In the genomic region with DNA sequence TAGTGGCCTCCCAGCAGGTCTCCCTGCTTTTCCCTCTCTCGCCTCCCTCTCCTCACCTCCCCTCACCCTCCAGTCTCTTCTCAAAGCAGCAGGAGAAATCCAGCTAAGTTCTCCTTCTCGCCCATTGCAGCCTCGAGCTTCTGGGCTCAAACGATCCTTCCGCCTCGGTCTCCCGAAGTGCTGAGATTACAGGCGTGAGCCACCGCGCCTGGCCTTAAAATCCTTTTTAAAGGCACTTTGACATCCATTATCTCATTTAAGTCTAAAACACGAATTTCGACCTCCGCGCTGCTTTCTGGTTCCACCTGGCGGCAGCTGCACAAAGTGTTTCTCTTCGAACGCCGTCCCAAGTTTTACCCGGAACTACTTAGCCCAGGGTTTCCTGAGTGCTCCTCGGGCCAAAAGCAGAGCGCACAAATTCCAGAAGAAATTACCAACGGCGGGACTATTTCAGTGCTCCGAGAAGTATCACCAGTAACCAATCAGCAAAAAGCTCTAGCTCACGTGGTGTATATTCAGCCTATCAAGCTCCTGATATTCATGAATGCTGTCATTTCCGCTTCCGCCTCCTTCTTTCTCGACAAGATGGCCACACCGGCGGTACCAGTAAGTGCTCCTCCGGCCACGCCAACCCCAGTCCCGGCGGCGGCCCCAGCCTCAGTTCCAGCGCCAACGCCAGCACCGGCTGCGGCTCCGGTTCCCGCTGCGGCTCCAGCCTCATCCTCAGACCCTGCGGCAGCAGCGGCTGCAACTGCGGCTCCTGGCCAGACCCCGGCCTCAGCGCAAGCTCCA, we compare ENCODE assay signal across 1 cellular context.
TF ChIP-seq lines count a peak whose summit lies in the region.

A gene with protein sequence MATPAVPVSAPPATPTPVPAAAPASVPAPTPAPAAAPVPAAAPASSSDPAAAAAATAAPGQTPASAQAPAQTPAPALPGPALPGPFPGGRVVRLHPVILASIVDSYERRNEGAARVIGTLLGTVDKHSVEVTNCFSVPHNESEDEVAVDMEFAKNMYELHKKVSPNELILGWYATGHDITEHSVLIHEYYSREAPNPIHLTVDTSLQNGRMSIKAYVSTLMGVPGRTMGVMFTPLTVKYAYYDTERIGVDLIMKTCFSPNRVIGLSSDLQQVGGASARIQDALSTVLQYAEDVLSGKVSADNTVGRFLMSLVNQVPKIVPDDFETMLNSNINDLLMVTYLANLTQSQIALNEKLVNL (plus strand): TSS at position 570 of the 792 bp plus-strand sequence. CDS start 16 bp downstream, at position 586.

TF ChIP-seq in HepG2, 621 proteins besides CTCF, POLR2A, EP300 and RAD21 (continued from another document and continues in another):
- TF ChIP-seq, protein P1, sequence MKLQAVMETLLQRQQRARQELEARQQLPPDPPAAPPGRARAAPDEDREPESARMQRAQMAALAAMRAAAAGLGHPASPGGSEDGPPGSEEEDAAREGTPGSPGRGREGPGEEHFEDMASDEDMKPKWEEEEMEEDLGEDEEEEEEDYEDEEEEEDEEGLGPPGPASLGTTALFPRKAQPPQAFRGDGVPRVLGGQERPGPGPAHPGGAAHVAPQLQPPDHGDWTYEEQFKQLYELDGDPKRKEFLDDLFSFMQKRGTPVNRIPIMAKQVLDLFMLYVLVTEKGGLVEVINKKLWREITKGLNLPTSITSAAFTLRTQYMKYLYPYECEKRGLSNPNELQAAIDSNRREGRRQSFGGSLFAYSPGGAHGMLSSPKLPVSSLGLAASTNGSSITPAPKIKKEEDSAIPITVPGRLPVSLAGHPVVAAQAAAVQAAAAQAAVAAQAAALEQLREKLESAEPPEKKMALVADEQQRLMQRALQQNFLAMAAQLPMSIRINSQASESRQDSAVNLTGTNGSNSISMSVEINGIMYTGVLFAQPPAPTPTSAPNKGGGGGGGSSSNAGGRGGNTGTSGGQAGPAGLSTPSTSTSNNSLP (IDR thresholded peaks at IDR 0.05; ENCODE audit: low read depth, low read length), result peak; percentile 49; the same call in 1 of the 2 replicates
- TF ChIP-seq TSC22D2 (CRISPR knock-in tag; IDR thresholded peaks at IDR 0.05; ENCODE audit: borderline replicate concordance), result peak; percentile 75; the same call in 1 of the 2 replicates
- TF ChIP-seq EED (CRISPR knock-in tag; IDR thresholded peaks at IDR 0.05), result 0 out of 2 replicates have a peak, but pooled peaks have one; percentile 52
- no peak for TF ChIP-seq SP1 (IDR thresholded peaks at IDR 0.05)
- TF ChIP-seq SP1 (CRISPR knock-in tag; IDR thresholded peaks at IDR 0.05), result 0 out of 2 replicates have a peak, but pooled peaks have one; percentile 59
- TF ChIP-seq PITX1 (CRISPR knock-in tag; IDR thresholded peaks at IDR 0.05), result peak; percentile 61; the same call in 1 of the 2 replicates
- peak; percentile 81; the same call in 1 of the 2 replicates for TF ChIP-seq KMT2A (CRISPR knock-in tag; IDR thresholded peaks at IDR 0.05)
- TF ChIP-seq, protein P2, sequence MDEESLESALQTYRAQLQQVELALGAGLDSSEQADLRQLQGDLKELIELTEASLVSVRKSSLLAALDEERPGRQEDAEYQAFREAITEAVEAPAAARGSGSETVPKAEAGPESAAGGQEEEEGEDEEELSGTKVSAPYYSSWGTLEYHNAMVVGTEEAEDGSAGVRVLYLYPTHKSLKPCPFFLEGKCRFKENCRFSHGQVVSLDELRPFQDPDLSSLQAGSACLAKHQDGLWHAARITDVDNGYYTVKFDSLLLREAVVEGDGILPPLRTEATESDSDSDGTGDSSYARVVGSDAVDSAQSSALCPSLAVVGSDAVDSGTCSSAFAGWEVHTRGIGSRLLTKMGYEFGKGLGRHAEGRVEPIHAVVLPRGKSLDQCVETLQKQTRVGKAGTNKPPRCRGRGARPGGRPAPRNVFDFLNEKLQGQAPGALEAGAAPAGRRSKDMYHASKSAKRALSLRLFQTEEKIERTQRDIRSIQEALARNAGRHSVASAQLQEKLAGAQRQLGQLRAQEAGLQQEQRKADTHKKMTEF (CRISPR knock-in tag; IDR thresholded peaks at IDR 0.05), result peak; percentile 72; the same call in 1 of the 2 replicates
- TF ChIP-seq, protein P3, sequence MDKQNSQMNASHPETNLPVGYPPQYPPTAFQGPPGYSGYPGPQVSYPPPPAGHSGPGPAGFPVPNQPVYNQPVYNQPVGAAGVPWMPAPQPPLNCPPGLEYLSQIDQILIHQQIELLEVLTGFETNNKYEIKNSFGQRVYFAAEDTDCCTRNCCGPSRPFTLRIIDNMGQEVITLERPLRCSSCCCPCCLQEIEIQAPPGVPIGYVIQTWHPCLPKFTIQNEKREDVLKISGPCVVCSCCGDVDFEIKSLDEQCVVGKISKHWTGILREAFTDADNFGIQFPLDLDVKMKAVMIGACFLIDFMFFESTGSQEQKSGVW (CRISPR knock-in tag; IDR thresholded peaks at IDR 0.05; ENCODE audit: borderline replicate concordance), result no peak
- TF ChIP-seq, protein P4, sequence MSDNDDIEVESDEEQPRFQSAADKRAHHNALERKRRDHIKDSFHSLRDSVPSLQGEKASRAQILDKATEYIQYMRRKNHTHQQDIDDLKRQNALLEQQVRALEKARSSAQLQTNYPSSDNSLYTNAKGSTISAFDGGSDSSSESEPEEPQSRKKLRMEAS (IDR thresholded peaks at IDR 0.05), result peak; percentile 41; the same call in 1 of the 2 replicates
- peak; percentile 80 for TF ChIP-seq TAF1 (CRISPR knock-in tag; IDR thresholded peaks at IDR 0.05)
- peak; percentile 62; the same call in 1 of the 2 replicates for TF ChIP-seq ZNF331 (CRISPR knock-in tag; IDR thresholded peaks at IDR 0.05)
- TF ChIP-seq, protein P5, sequence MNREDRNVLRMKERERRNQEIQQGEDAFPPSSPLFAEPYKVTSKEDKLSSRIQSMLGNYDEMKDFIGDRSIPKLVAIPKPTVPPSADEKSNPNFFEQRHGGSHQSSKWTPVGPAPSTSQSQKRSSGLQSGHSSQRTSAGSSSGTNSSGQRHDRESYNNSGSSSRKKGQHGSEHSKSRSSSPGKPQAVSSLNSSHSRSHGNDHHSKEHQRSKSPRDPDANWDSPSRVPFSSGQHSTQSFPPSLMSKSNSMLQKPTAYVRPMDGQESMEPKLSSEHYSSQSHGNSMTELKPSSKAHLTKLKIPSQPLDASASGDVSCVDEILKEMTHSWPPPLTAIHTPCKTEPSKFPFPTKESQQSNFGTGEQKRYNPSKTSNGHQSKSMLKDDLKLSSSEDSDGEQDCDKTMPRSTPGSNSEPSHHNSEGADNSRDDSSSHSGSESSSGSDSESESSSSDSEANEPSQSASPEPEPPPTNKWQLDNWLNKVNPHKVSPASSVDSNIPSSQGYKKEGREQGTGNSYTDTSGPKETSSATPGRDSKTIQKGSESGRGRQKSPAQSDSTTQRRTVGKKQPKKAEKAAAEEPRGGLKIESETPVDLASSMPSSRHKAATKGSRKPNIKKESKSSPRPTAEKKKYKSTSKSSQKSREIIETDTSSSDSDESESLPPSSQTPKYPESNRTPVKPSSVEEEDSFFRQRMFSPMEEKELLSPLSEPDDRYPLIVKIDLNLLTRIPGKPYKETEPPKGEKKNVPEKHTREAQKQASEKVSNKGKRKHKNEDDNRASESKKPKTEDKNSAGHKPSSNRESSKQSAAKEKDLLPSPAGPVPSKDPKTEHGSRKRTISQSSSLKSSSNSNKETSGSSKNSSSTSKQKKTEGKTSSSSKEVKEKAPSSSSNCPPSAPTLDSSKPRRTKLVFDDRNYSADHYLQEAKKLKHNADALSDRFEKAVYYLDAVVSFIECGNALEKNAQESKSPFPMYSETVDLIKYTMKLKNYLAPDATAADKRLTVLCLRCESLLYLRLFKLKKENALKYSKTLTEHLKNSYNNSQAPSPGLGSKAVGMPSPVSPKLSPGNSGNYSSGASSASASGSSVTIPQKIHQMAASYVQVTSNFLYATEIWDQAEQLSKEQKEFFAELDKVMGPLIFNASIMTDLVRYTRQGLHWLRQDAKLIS (CRISPR knock-in tag; IDR thresholded peaks at IDR 0.05), result 0 out of 2 replicates have a peak, but pooled peaks have one; percentile 45
- no peak for TF ChIP-seq ZNF136 (CRISPR knock-in tag; IDR thresholded peaks at IDR 0.05; ENCODE audit: low read depth)
- TF ChIP-seq, protein P6, sequence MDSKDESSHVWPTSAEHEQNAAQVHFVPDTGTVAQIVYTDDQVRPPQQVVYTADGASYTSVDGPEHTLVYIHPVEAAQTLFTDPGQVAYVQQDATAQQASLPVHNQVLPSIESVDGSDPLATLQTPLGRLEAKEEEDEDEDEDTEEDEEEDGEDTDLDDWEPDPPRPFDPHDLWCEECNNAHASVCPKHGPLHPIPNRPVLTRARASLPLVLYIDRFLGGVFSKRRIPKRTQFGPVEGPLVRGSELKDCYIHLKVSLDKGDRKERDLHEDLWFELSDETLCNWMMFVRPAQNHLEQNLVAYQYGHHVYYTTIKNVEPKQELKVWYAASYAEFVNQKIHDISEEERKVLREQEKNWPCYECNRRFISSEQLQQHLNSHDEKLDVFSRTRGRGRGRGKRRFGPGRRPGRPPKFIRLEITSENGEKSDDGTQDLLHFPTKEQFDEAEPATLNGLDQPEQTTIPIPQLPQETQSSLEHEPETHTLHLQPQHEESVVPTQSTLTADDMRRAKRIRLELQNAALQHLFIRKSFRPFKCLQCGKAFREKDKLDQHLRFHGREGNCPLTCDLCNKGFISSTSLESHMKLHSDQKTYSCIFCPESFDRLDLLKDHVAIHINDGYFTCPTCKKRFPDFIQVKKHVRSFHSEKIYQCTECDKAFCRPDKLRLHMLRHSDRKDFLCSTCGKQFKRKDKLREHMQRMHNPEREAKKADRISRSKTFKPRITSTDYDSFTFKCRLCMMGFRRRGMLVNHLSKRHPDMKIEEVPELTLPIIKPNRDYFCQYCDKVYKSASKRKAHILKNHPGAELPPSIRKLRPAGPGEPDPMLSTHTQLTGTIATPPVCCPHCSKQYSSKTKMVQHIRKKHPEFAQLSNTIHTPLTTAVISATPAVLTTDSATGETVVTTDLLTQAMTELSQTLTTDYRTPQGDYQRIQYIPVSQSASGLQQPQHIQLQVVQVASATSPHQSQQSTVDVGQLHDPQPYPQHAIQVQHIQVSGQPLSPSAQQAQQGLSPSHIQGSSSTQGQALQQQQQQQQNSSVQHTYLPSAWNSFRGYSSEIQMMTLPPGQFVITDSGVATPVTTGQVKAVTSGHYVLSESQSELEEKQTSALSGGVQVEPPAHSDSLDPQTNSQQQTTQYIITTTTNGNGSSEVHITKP (CRISPR knock-in tag; IDR thresholded peaks at IDR 0.05; ENCODE audit: low read depth), result 0 out of 2 replicates have a peak, but pooled peaks have one; percentile 37
- TF ChIP-seq SRSF1 (optimal IDR thresholded peaks at IDR 0.05; ENCODE audit: low read depth, low read length), result peak; percentile 79
- TF ChIP-seq, protein P7, sequence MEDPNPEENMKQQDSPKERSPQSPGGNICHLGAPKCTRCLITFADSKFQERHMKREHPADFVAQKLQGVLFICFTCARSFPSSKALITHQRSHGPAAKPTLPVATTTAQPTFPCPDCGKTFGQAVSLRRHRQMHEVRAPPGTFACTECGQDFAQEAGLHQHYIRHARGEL (CRISPR knock-in tag; IDR thresholded peaks at IDR 0.05), result peak; percentile 38; the same call in 1 of the 2 replicates
- no peak for TF ChIP-seq ZNF496 (CRISPR knock-in tag; IDR thresholded peaks at IDR 0.05; ENCODE audit: insufficient replicate concordance)
- TF ChIP-seq, protein P8, sequence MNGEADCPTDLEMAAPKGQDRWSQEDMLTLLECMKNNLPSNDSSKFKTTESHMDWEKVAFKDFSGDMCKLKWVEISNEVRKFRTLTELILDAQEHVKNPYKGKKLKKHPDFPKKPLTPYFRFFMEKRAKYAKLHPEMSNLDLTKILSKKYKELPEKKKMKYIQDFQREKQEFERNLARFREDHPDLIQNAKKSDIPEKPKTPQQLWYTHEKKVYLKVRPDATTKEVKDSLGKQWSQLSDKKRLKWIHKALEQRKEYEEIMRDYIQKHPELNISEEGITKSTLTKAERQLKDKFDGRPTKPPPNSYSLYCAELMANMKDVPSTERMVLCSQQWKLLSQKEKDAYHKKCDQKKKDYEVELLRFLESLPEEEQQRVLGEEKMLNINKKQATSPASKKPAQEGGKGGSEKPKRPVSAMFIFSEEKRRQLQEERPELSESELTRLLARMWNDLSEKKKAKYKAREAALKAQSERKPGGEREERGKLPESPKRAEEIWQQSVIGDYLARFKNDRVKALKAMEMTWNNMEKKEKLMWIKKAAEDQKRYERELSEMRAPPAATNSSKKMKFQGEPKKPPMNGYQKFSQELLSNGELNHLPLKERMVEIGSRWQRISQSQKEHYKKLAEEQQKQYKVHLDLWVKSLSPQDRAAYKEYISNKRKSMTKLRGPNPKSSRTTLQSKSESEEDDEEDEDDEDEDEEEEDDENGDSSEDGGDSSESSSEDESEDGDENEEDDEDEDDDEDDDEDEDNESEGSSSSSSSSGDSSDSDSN (CRISPR knock-in tag; IDR thresholded peaks at IDR 0.05), result peak; percentile 30; the same call in 1 of the 2 replicates
- TF ChIP-seq ZNF616 (CRISPR knock-in tag; IDR thresholded peaks at IDR 0.05; ENCODE audit: low read depth), result no peak
- peak; percentile 93 for TF ChIP-seq TGIF2 (CRISPR knock-in tag; IDR thresholded peaks at IDR 0.05)
- no peak for TF ChIP-seq ZNF33A (CRISPR knock-in tag; IDR thresholded peaks at IDR 0.05; ENCODE audit: borderline replicate concordance)
- peak; percentile 79 for TF ChIP-seq HDAC2 (CRISPR knock-in tag; IDR thresholded peaks at IDR 0.05)
- TF ChIP-seq JUN (CRISPR knock-in tag; IDR thresholded peaks at IDR 0.05), result peak; percentile 32
- 0 out of 2 replicates have a peak, but pooled peaks have one; percentile 48 for TF ChIP-seq ZNF879 (CRISPR knock-in tag; IDR thresholded peaks at IDR 0.05)
- no peak for TF ChIP-seq SMARCE1 (IDR thresholded peaks at IDR 0.05; ENCODE audit: borderline replicate concordance)
- peak; percentile 33; the same call in 1 of the 2 replicates for TF ChIP-seq FOXK2 (IDR thresholded peaks at IDR 0.05)
- TF ChIP-seq TBL1XR1 (IDR thresholded peaks at IDR 0.05; ENCODE audit: borderline replicate concordance, low read length, partially characterized antibody), result peak; percentile 85
- TF ChIP-seq SMAD3 (CRISPR knock-in tag; IDR thresholded peaks at IDR 0.05), result peak; percentile 89
- TF ChIP-seq ATF7 (IDR thresholded peaks at IDR 0.05), result peak; percentile 17; the same call in 1 of the 2 replicates
- 0 out of 2 replicates have a peak, but pooled peaks have one; percentile 23 for TF ChIP-seq ATF7 (CRISPR knock-in tag; IDR thresholded peaks at IDR 0.05)
- TF ChIP-seq SALL1 (CRISPR knock-in tag; IDR thresholded peaks at IDR 0.05), result peak; percentile 71
- TF ChIP-seq ZNF546 (CRISPR knock-in tag; conservative IDR thresholded peaks at IDR 0.05), result no peak
- TF ChIP-seq SRF (IDR thresholded peaks at IDR 0.05; ENCODE audit: low read depth, low read length), result 0 out of 2 replicates have a peak, but pooled peaks have one; percentile 52
- TF ChIP-seq NCOA1 (CRISPR knock-in tag; IDR thresholded peaks at IDR 0.05), result no peak
- TF ChIP-seq ASH2L (IDR thresholded peaks at IDR 0.05; ENCODE audit: insufficient read length, low read depth, low read length), result peak; percentile 97
- TF ChIP-seq, protein P9, sequence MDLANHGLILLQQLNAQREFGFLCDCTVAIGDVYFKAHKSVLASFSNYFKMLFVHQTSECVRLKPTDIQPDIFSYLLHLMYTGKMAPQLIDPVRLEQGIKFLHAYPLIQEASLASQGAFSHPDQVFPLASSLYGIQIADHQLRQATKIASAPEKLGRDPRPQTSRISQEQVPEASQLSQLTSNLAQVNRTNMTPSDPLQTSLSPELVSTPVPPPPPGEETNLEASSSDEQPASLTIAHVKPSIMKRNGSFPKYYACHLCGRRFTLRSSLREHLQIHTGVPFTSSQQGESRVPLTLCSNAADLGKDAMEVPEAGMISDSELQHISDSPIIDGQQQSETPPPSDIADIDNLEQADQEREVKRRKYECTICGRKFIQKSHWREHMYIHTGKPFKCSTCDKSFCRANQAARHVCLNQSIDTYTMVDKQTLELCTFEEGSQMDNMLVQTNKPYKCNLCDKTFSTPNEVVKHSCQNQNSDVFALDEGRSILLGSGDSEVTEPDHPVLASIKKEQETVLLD (CRISPR knock-in tag; IDR thresholded peaks at IDR 0.05; ENCODE audit: low read depth), result no peak
